Comparison of ENCODE assay signal across 16 cellular contexts in the genomic region with DNA sequence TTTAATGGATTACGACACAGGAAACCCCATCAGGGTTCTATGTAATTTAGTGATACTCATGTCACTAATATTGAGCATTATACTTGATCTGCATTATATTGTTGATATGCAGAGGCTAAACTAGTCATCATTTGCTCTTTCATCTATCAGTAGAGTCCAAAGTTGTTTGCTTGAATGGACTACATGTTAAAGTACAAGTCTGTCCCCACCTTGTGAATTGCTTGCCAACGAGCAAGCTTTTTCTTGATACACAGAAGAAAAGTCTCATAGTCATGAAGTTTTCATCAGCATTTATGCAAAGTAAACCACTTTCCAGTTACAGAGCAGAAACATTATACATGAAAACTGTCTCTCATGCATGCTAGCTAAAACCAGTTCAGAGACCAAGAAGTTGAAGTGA. TPM values are rescaled to one million over a fixed set of nuclear protein-coding genes. Genes with fewer than 3 reads are reported as not detected.
A peak's percentile ranks its signal among the peaks of the same experiment; 100 is the strongest.
DNase-seq lines count a peak whose midpoint lies in the region; ATAC-seq and TF ChIP-seq lines count a peak whose summit lies in the region.
"Had no signal": no experiment of that assay in that cellular context is flagged by ENCODE, and none has a peak within 500 bp of the region (broad histone marks: within the 10 kb centered on the region; RNA-seq: fewer than 3 reads in every experiment).

No MANE protein-coding gene starts in this region.

- H3K9me3 Mint-ChIP-seq in CD4-positive, CD25-positive, alpha-beta regulatory T cell: no peaks in the 10 kb centered on the region
- H3K9me3 Mint-ChIP-seq in activated naive CD8-positive, alpha-beta T cell treated with anti-CD3 and anti-CD28 coated beads, Interleukin-2, amount 50 U/mL, for 24 hours: no peaks in the 10 kb centered on the region
- H3K9me3 Mint-ChIP-seq: activated naive CD4-positive, alpha-beta T cell treated with anti-CD3 and anti-CD28 coated beads, Interleukin-2, amount 50 U/mL, for 72 hours; dendritic cell treated with granulocyte-macrophage colony-stimulating factor and Interleukin-4, amounts not matched to agents 40 ng/mL and 50 ng/mL, for 4 days had no signal

- H4K20me1 ChIP-seq in GM23248 (ENCODE audit: insufficient read depth): peaks cover 26% of the 10 kb centered on the region; the same call in 1 of the 2 replicates

- in situ Hi-C loops in GM23248 (cut with MboI) (no loop called here), KBM-7 (cut with MboI; ENCODE audit: low pct_unique_long_range_greater_than_20kb, low sequenced_read_pairs) (no loop called here)

- ATAC-seq in CD4-positive, CD25-positive, alpha-beta regulatory T cell (ENCODE audit: low read depth in 2 of 2): no peak
- ATAC-seq in activated naive CD8-positive, alpha-beta T cell treated with anti-CD3 and anti-CD28 coated beads, Interleukin-2, amount 50 U/mL, for 24 hours: no peak
- ATAC-seq: left lung, PC-3 had no signal

- TF ChIP-seq CTCF in thyroid gland (IDR thresholded peaks at IDR 0.05): no peak

- H3K27me3 Mint-ChIP-seq in CD4-positive, CD25-positive, alpha-beta regulatory T cell: no peaks in the 10 kb centered on the region
- no peaks in the 10 kb centered on the region for H3K27me3 Mint-ChIP-seq in activated naive CD8-positive, alpha-beta T cell treated with anti-CD3 and anti-CD28 coated beads, Interleukin-2, amount 50 U/mL, for 24 hours
- H3K27me3 Mint-ChIP-seq: dendritic cell treated with granulocyte-macrophage colony-stimulating factor and Interleukin-4, amounts not matched to agents 40 ng/mL and 50 ng/mL, for 4 days had no signal

- intact Hi-C loops in thyroid gland (cut with DNase I): no loop called here

- peaks cover 2% of the 10 kb centered on the region for H3K79me1 ChIP-seq in mesenchymal stem cell (replicated peaks; ENCODE audit: low read length, poor library complexity, severe bottlenecking)

- H3K27ac ChIP-seq in CD4-positive, CD25-positive, alpha-beta regulatory T cell (ENCODE audit: insufficient read depth, low read length, poor library complexity, severe bottlenecking): no peak overlapping the region
- 0 out of 2 replicates have a peak overlapping the region, but pooled peaks have one; percentile 6 for H3K27ac ChIP-seq in GM23248
- H3K27ac ChIP-seq in mesenchymal stem cell (ENCODE audit: low read length, poor library complexity, severe bottlenecking): peak overlapping the region; percentile 65
- no peak overlapping the region for H3K27ac ChIP-seq in thyroid gland
- H3K27ac ChIP-seq: brain microvascular endothelial cell, left lung had no signal

- H3K23ac ChIP-seq in mesenchymal stem cell (ENCODE audit: low read length in 2 of 2): no peak overlapping the region

- no peak overlapping the region for H2BK120ac ChIP-seq in mesenchymal stem cell (ENCODE audit: low read depth, low read length)

- peak overlapping the region in 1 of 4 donors; percentile 21 for H3K4me3 Mint-ChIP-seq in CD4-positive, CD25-positive, alpha-beta regulatory T cell
- peak overlapping the region; percentile 4 for H3K4me3 Mint-ChIP-seq in activated naive CD8-positive, alpha-beta T cell treated with anti-CD3 and anti-CD28 coated beads, Interleukin-2, amount 50 U/mL, for 24 hours
- H3K4me3 Mint-ChIP-seq: dendritic cell treated with granulocyte-macrophage colony-stimulating factor and Interleukin-4, amounts not matched to agents 40 ng/mL and 50 ng/mL, for 4 days had no signal

- H3K14ac ChIP-seq in mesenchymal stem cell (ENCODE audit: low read length in 2 of 2): no peak overlapping the region

- H3K27me3 ChIP-seq in CD4-positive, CD25-positive, alpha-beta regulatory T cell (ENCODE audit: control insufficient read depth, insufficient read depth, low read length): no peaks in the 10 kb centered on the region
- H3K27me3 ChIP-seq in GM23248 (replicated peaks; ENCODE audit: insufficient read depth) (no peaks in the 10 kb centered on the region), mesenchymal stem cell (ENCODE audit: control insufficient read depth in 1 of 2, insufficient read depth in 1 of 2, low read length in 2 of 2) (no peaks in the 10 kb centered on the region), thyroid gland (no peaks in the 10 kb centered on the region)
- H3K27me3 ChIP-seq: brain microvascular endothelial cell, left lung had no signal

- H2BK12ac ChIP-seq in mesenchymal stem cell (ENCODE audit: low read length in 2 of 2): no peak overlapping the region

- no peak overlapping the region for H4K91ac ChIP-seq in mesenchymal stem cell (ENCODE audit: low read length)

- no peak overlapping the region for H3K27ac Mint-ChIP-seq in CD4-positive, CD25-positive, alpha-beta regulatory T cell
- H3K27ac Mint-ChIP-seq in activated naive CD8-positive, alpha-beta T cell treated with anti-CD3 and anti-CD28 coated beads, Interleukin-2, amount 50 U/mL, for 24 hours: peak overlapping the region; percentile 59
- H3K27ac Mint-ChIP-seq: dendritic cell treated with granulocyte-macrophage colony-stimulating factor and Interleukin-4, amounts not matched to agents 40 ng/mL and 50 ng/mL, for 4 days had no signal

- no peak overlapping the region for H2BK5ac ChIP-seq in mesenchymal stem cell (ENCODE audit: low read depth, low read length, poor library complexity, severe bottlenecking)

- H3K9me2 ChIP-seq in GM23248 (ENCODE audit: insufficient read depth): no peaks in the 10 kb centered on the region

- H3K9me3 ChIP-seq in CD4-positive, CD25-positive, alpha-beta regulatory T cell (ENCODE audit: control insufficient read depth in 2 of 2, low read length in 2 of 2): no peaks in the 10 kb centered on the region
- H3K9me3 ChIP-seq in GM23248 (ENCODE audit: low read depth): no peaks in the 10 kb centered on the region
- no peaks in the 10 kb centered on the region for H3K9me3 ChIP-seq in mesenchymal stem cell (ENCODE audit: control insufficient read depth, low read length)
- no peaks in the 10 kb centered on the region for H3K9me3 ChIP-seq in thyroid gland
- H3K9me3 ChIP-seq: left lung had no signal

- peak overlapping the region; percentile 0 for H3K4me2 ChIP-seq in GM23248 (ENCODE audit: unreplicated experiment)
- no peak overlapping the region for H3K4me2 ChIP-seq in mesenchymal stem cell (ENCODE audit: low read length, poor library complexity, severe bottlenecking)

- H4K8ac ChIP-seq in mesenchymal stem cell (ENCODE audit: low read length): no peak overlapping the region

- H3K9ac ChIP-seq in GM23248: no peak overlapping the region
- H3K9ac ChIP-seq in mesenchymal stem cell (ENCODE audit: low read length): no peak overlapping the region

- peaks cover 40% of the 10 kb centered on the region for H3K4me1 ChIP-seq in CD4-positive, CD25-positive, alpha-beta regulatory T cell (ENCODE audit: control insufficient read depth, insufficient read depth, low read length, poor library complexity, severe bottlenecking)
- H3K4me1 ChIP-seq in GM23248 (ENCODE audit: insufficient read depth) (peaks cover 20% of the 10 kb centered on the region), mesenchymal stem cell (ENCODE audit: control insufficient read depth, insufficient read depth, low read depth, low read length) (peaks cover 5% of the 10 kb centered on the region), thyroid gland (peaks cover 0 to 3% of the 10 kb centered on the region in 2 donors)

- peaks cover 69% of the 10 kb centered on the region for H3K36me3 Mint-ChIP-seq in CD4-positive, CD25-positive, alpha-beta regulatory T cell
- H3K36me3 Mint-ChIP-seq in activated naive CD8-positive, alpha-beta T cell treated with anti-CD3 and anti-CD28 coated beads, Interleukin-2, amount 50 U/mL, for 24 hours (ENCODE audit: low read depth): peaks cover 97% of the 10 kb centered on the region

- H3K18ac ChIP-seq in mesenchymal stem cell (ENCODE audit: low read depth in 1 of 2, low read length in 2 of 2): no peak overlapping the region

- no peak overlapping the region for H2BK15ac ChIP-seq in mesenchymal stem cell (ENCODE audit: low read depth, poor library complexity, severe bottlenecking)

- H3K79me2 ChIP-seq in GM23248 (ENCODE audit: insufficient read depth): peaks cover 74% of the 10 kb centered on the region

- H3F3A ChIP-seq in GM23248 (ENCODE audit: insufficient read depth): peaks cover 98% of the 10 kb centered on the region

- no peak for TF ChIP-seq POLR2A in thyroid gland (IDR thresholded peaks at IDR 0.05)

- H2AFZ ChIP-seq in GM23248 (no peak overlapping the region), mesenchymal stem cell (ENCODE audit: low read depth, low read length) (no peak overlapping the region)

- no peak overlapping the region for H2AK5ac ChIP-seq in mesenchymal stem cell (ENCODE audit: low read length, severe bottlenecking)

- H3K36me3 ChIP-seq in CD4-positive, CD25-positive, alpha-beta regulatory T cell (ENCODE audit: control insufficient read depth, insufficient read depth, low read length): peaks cover 96% of the 10 kb centered on the region
- peaks cover 98% of the 10 kb centered on the region for H3K36me3 ChIP-seq in GM23248 (ENCODE audit: low read depth)
- H3K36me3 ChIP-seq in mesenchymal stem cell (ENCODE audit: control insufficient read depth in 1 of 2, insufficient read depth in 2 of 2, low read depth in 1 of 2, low read length in 2 of 2): peaks cover 20 to 100% of the 10 kb centered on the region in 2 experiments
- H3K36me3 ChIP-seq in thyroid gland: peaks cover 65 to 91% of the 10 kb centered on the region in 2 donors

- H3K4ac ChIP-seq in mesenchymal stem cell (ENCODE audit: low read depth in 1 of 2, low read length in 2 of 2): no peak overlapping the region

- H3K4me3 ChIP-seq in CD4-positive, CD25-positive, alpha-beta regulatory T cell (ENCODE audit: low read depth, low read length): peak overlapping the region; percentile 22
- H3K4me3 ChIP-seq in GM23248 (no peak overlapping the region), mesenchymal stem cell (ENCODE audit: insufficient read depth in 1 of 2, low read depth in 1 of 2, low read length in 2 of 2) (no peak overlapping the region), thyroid gland (replicated peaks in 1 of 3) (no peak overlapping the region)
- H3K4me3 ChIP-seq: left lung had no signal

- no peak for DNase-seq in CD4-positive, CD25-positive, alpha-beta regulatory T cell
- DNase-seq in GM23248 (no peak), mesenchymal stem cell (no peak), HPDE6-E6E7 (ENCODE audit: extremely low spot score) (no peak), KBM-7 (no peak), thyroid gland (no peak)
- DNase-seq in activated naive CD8-positive, alpha-beta T cell treated with anti-CD3 and anti-CD28 coated beads, Interleukin-2, amount 50 U/mL, for 24 hours: no peak
- no peak for DNase-seq in activated CD8-positive, alpha-beta memory T cell treated with anti-CD3 and anti-CD28 coated beads, Interleukin-2, amount 50 U/mL, for 4 hours
- DNase-seq: brain microvascular endothelial cell, left lung, NCI-H1105, NCI-H69, PC-3, T-helper 2 cell had no signal

- peaks cover 15 to 69% (median 51%) of the 10 kb centered on the region in 4 donors for H3K4me1 Mint-ChIP-seq in CD4-positive, CD25-positive, alpha-beta regulatory T cell
- H3K4me1 Mint-ChIP-seq in activated naive CD8-positive, alpha-beta T cell treated with anti-CD3 and anti-CD28 coated beads, Interleukin-2, amount 50 U/mL, for 24 hours: peaks cover 59% of the 10 kb centered on the region

- WGBS in GM23248 (ENCODE audit: low coverage in 1 of 2, low lambda C conversion rate in 2 of 2, missing lambda C conversion rate in 2 of 2), 2 experiments: 72 to 79% methylated on average over 2 of the region's 2 CpGs
- 100% methylated on average over 1 of the region's 2 CpGs for WGBS in mesenchymal stem cell
- 82% methylated on average over 2 of the region's 2 CpGs for WGBS in thyroid gland, 2 donors

RNA-seq across cellular contexts. Expression of a gene that starts 13.1 kb away (rescaled TPM):
- 618 TPM for total RNA-seq in CD4-positive, CD25-positive, alpha-beta regulatory T cell
- polyA plus RNA-seq in CD4-positive, CD25-positive, alpha-beta regulatory T cell: 100 to 1,000 TPM; 111 to 135 (median 123) TPM
- 104 and 129 TPM in 2 replicates for total RNA-seq in GM23248 (2014; rRNA removed; shearing (Covaris generic))
- polyA plus RNA-seq in GM23248 (2016; fragmentation: Nextera tagmentation; extraction: Ambion mirVana): 52.3 and 60.5 TPM in 2 replicates
- 138 TPM for polyA plus RNA-seq in mesenchymal stem cell (2013, experiment 1 of 2)
- 125 TPM for polyA plus RNA-seq in mesenchymal stem cell (2013, experiment 2 of 2)
- total RNA-seq in thyroid gland: 100 to 1,000 TPM; 178 to 299 (median 239) TPM

Comparison
In these comparisons a context has a peak if more than half of its experiments do, and no peak if none do; other contexts are left out.
1. H3K27ac ChIP-seq: peak in GM23248 (single experiment) and mesenchymal stem cell (single experiment); none in CD4-positive, CD25-positive, alpha-beta regulatory T cell (single experiment) and thyroid gland (0 of 3).